ENCODE assay signal across 9 cellular contexts in the genomic region with DNA sequence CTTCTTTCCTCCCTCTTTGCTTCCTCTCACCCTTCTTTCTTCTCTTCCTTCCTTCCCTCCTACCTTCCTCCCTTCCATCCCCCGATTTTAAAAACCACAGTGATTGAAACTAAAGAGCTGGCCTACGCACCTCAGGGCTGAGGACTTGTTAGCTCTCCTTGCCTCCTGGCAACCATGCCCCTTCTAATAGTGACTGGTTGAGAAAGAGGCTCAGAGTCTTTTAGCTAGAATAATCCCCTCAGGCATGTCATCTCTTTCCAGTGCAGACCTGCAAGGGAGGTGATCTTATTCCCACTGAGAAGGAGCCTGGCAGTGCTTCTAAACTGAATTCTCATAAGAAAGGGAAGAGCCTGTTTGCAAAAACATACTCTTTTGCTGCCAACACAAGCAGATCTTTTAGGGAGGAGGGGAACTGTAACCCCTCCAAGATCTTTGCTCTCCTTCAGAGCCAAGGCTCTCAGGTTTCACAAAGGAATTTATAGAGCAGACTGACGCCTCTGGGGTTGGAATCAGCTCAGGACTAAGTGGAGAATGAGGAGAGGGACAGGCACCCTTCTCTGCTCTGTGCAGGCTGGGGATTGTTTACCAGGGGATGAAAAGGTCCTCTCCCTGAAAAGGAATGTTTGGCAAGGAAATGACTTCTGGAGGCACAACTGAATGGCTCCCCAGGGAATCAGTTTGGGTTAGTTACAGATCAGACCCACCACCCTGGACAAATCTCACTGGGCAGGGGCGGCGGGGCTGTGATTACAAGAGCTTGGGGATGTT. TPM values are rescaled to one million over a fixed set of nuclear protein-coding genes. Genes with fewer than 3 reads are reported as not detected.
A peak's percentile ranks its signal among the peaks of the same experiment; 100 is the strongest.
DNase-seq lines count a peak whose midpoint lies in the region; ATAC-seq and TF ChIP-seq lines count a peak whose summit lies in the region.
"Had no signal": no experiment of that assay in that cellular context is flagged by ENCODE, and none has a peak within 500 bp of the region (broad histone marks: within the 10 kb centered on the region; RNA-seq: fewer than 3 reads in every experiment).

No MANE protein-coding gene starts in this region.

- no peaks in the 10 kb centered on the region for H3K9me3 Mint-ChIP-seq in T-helper 2 cell treated with Interferon-gamma antibody and Interleukin-4, amounts not matched to agents 5 μg/mL and 100 μg/mL, for 36 hours

- H3K9me3 ChIP-seq in A673 (ENCODE audit: low read depth, low read length, poor library complexity, severe bottlenecking), result no peaks in the 10 kb centered on the region
- H3K9me3 ChIP-seq in muscle layer of duodenum (ENCODE audit: control insufficient read depth in 1 of 2, low read length in 2 of 2), result no peaks in the 10 kb centered on the region

- intact Hi-C loops in A673 (cut with micrococcal nuclease; ENCODE audit: unreplicated experiment), result no loop called here

- H3K27ac ChIP-seq in A673 (ENCODE audit: low read depth, low read length, poor library complexity, severe bottlenecking), result peak overlapping the region; percentile 60
- H3K27ac ChIP-seq in muscle layer of duodenum (ENCODE audit: low read length), result peak overlapping the region; percentile 16

- H3K4me1 ChIP-seq in A673 (ENCODE audit: insufficient read depth, low read length, poor library complexity, severe bottlenecking) (peaks cover 8% of the 10 kb centered on the region), muscle layer of duodenum (ENCODE audit: control insufficient read depth in 1 of 2, insufficient read depth in 2 of 2, low read length in 2 of 2) (peaks cover 0 to 7% of the 10 kb centered on the region in 2 donors)

- DNase-seq in A673 (ENCODE audit: low spot score), result peak; percentile 71
- DNase-seq in LHCN-M2 (ENCODE audit: low read depth), result peak; percentile 88
- peak; percentile 88 for DNase-seq in dermis blood vessel endothelial cell
- no peak for DNase-seq in T-helper 2 cell treated with Interferon-gamma antibody and Interleukin-4, amounts not matched to agents 5 μg/mL and 100 μg/mL, for 36 hours (ENCODE audit: low spot score)
- no peak for DNase-seq in NCI-H1105 (lab: John Stamatoyannopoulos, UW)
- no peak for DNase-seq in NCI-H510A (lab: John Stamatoyannopoulos, UW)
- DNase-seq: activated CD8-positive, alpha-beta T cell treated with anti-CD3 and anti-CD28 coated beads, Interleukin-2, amount 10 ng/mL, durations not matched to agents 7 days and 5 days had no signal

- H3K4me1 Mint-ChIP-seq in T-helper 2 cell treated with Interferon-gamma antibody and Interleukin-4, amounts not matched to agents 5 μg/mL and 100 μg/mL, for 36 hours (ENCODE audit: low read depth), result peaks cover 3% of the 10 kb centered on the region

- POLR2A ChIA-PET in A673 (lab: Charles Lee; ENCODE audit: low non-redundant PET), result no interaction called here

- H3K27me3 ChIP-seq in A673 (replicated peaks; ENCODE audit: insufficient read depth, low read depth, low read length, poor library complexity) (no peaks in the 10 kb centered on the region), muscle layer of duodenum (ENCODE audit: low read depth, low read length) (no peaks in the 10 kb centered on the region)

- no peaks in the 10 kb centered on the region for H3K36me3 Mint-ChIP-seq in T-helper 2 cell treated with Interferon-gamma antibody and Interleukin-4, amounts not matched to agents 5 μg/mL and 100 μg/mL, for 36 hours (ENCODE audit: low read depth)

- no peak for ATAC-seq in HG03097 (IDR thresholded peaks at IDR 0.05; ENCODE audit: low FRiP score, unreplicated experiment)
- ATAC-seq: activated CD8-positive, alpha-beta T cell treated with anti-CD3 and anti-CD28 coated beads, Interleukin-2, amount 10 ng/mL, durations not matched to agents 7 days and 5 days had no signal

- H3K27me3 Mint-ChIP-seq in T-helper 2 cell treated with Interferon-gamma antibody and Interleukin-4, amounts not matched to agents 5 μg/mL and 100 μg/mL, for 36 hours (ENCODE audit: low read depth), result peaks cover 54% of the 10 kb centered on the region

- H3K4me3 Mint-ChIP-seq in T-helper 2 cell treated with Interferon-gamma antibody and Interleukin-4, amounts not matched to agents 5 μg/mL and 100 μg/mL, for 36 hours, result no peak overlapping the region
- H3K4me3 Mint-ChIP-seq: activated CD8-positive, alpha-beta T cell treated with anti-CD3 and anti-CD28 coated beads, Interleukin-2, amount 10 ng/mL, durations not matched to agents 7 days and 5 days had no signal

- BruUV-seq in A673 (replicated peaks; lab: Mats Ljungman, UMichigan), result no TSS peak

- H3K4me3 ChIP-seq in A673 (ENCODE audit: low read depth, low read length, poor library complexity, severe bottlenecking) (no peak overlapping the region), muscle layer of duodenum (ENCODE audit: low read depth in 1 of 2, low read length in 2 of 2) (no peak overlapping the region)

- CTCF ChIA-PET in A673 (lab: Charles Lee), result no interaction called here

- no peak overlapping the region for H3K27ac Mint-ChIP-seq in T-helper 2 cell treated with Interferon-gamma antibody and Interleukin-4, amounts not matched to agents 5 μg/mL and 100 μg/mL, for 36 hours
- H3K27ac Mint-ChIP-seq: activated CD8-positive, alpha-beta T cell treated with anti-CD3 and anti-CD28 coated beads, Interleukin-2, amount 10 ng/mL, durations not matched to agents 7 days and 5 days had no signal

- no peaks in the 10 kb centered on the region for H3K36me3 ChIP-seq in A673 (ENCODE audit: insufficient read depth, low read length, poor library complexity, severe bottlenecking)
- no peaks in the 10 kb centered on the region for H3K36me3 ChIP-seq in muscle layer of duodenum (ENCODE audit: control insufficient read depth in 1 of 2, insufficient read depth in 2 of 2, low read length in 2 of 2)

- no peak for TF ChIP-seq CTCF in A673 (conservative IDR thresholded peaks at IDR 0.05; ENCODE audit: low read depth, low read length)

RNA-seq across cellular contexts. Expression of a gene that starts 9.4 kb away (rescaled TPM):
- total RNA-seq in A673 (2021), result not detected in 2 replicates
- 216 and 251 TPM in 2 replicates for total RNA-seq in LHCN-M2 (2014; rRNA removed)
- polyA plus RNA-seq in LHCN-M2 (2012), result 641 TPM
- total RNA-seq in dermis blood vessel endothelial cell, result 441 and 829 TPM in 2 replicates
- total RNA-seq: activated CD8-positive, alpha-beta T cell treated with anti-CD3 and anti-CD28 coated beads, Interleukin-2, amount 10 ng/mL, durations not matched to agents 7 days and 5 days had no signal

RNA-seq across cellular contexts. Expression of a gene that starts 58.5 kb away (rescaled TPM):
- total RNA-seq in A673 (2021) (65.8 and 74.5 TPM in 2 replicates), LHCN-M2 (2014; rRNA removed) (55.0 and 56.6 TPM in 2 replicates), dermis blood vessel endothelial cell (34.9 and 38.6 TPM in 2 replicates)
- polyA plus RNA-seq in LHCN-M2 (2012), result 39.4 TPM

Comparison
In these comparisons a context has a peak if more than half of its experiments do, and no peak if none do; other contexts are left out.
1. DNase-seq: peak in A673 (single experiment), LHCN-M2 (single experiment) and dermis blood vessel endothelial cell (single experiment); none in T-helper 2 cell treated with Interferon-gamma antibody and Interleukin-4, amounts not matched to agents 5 μg/mL and 100 μg/mL, for 36 hours (single experiment), NCI-H1105 (single experiment) and NCI-H510A (single experiment).
2. RNA of a gene that starts 9.4 kb away (total RNA-seq): 441 to 829 TPM in dermis blood vessel endothelial cell and 216 to 251 TPM in LHCN-M2; not detected in A673; every median in the first group is over 100 times any median in the second.